In the genomic region with DNA sequence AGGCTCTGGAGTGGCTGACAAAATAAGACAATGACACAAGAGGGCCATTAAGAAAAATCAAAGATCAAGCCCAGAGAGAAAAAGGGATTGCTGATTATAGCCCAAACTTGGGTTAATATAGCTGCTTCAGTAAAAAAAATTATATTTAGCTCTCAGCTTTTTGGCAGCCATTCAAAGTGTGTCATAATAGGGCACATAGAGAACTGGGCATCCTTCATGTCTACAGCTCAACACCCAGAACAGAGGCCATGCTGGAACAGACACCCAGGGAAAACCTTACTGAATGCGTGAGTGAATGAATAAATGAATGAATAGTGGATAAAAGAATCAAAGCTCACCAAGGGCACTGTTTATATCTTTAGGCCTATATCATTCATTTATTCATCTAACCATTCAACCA, we compare ENCODE assay signal across 1 cellular context.
TF ChIP-seq lines count a peak whose summit lies in the region.

No MANE protein-coding gene starts in this region.

TF ChIP-seq in GM23338, 12 proteins besides CTCF, POLR2A, EP300 and RAD21 (continued from another document):
- TF ChIP-seq, protein P1, sequence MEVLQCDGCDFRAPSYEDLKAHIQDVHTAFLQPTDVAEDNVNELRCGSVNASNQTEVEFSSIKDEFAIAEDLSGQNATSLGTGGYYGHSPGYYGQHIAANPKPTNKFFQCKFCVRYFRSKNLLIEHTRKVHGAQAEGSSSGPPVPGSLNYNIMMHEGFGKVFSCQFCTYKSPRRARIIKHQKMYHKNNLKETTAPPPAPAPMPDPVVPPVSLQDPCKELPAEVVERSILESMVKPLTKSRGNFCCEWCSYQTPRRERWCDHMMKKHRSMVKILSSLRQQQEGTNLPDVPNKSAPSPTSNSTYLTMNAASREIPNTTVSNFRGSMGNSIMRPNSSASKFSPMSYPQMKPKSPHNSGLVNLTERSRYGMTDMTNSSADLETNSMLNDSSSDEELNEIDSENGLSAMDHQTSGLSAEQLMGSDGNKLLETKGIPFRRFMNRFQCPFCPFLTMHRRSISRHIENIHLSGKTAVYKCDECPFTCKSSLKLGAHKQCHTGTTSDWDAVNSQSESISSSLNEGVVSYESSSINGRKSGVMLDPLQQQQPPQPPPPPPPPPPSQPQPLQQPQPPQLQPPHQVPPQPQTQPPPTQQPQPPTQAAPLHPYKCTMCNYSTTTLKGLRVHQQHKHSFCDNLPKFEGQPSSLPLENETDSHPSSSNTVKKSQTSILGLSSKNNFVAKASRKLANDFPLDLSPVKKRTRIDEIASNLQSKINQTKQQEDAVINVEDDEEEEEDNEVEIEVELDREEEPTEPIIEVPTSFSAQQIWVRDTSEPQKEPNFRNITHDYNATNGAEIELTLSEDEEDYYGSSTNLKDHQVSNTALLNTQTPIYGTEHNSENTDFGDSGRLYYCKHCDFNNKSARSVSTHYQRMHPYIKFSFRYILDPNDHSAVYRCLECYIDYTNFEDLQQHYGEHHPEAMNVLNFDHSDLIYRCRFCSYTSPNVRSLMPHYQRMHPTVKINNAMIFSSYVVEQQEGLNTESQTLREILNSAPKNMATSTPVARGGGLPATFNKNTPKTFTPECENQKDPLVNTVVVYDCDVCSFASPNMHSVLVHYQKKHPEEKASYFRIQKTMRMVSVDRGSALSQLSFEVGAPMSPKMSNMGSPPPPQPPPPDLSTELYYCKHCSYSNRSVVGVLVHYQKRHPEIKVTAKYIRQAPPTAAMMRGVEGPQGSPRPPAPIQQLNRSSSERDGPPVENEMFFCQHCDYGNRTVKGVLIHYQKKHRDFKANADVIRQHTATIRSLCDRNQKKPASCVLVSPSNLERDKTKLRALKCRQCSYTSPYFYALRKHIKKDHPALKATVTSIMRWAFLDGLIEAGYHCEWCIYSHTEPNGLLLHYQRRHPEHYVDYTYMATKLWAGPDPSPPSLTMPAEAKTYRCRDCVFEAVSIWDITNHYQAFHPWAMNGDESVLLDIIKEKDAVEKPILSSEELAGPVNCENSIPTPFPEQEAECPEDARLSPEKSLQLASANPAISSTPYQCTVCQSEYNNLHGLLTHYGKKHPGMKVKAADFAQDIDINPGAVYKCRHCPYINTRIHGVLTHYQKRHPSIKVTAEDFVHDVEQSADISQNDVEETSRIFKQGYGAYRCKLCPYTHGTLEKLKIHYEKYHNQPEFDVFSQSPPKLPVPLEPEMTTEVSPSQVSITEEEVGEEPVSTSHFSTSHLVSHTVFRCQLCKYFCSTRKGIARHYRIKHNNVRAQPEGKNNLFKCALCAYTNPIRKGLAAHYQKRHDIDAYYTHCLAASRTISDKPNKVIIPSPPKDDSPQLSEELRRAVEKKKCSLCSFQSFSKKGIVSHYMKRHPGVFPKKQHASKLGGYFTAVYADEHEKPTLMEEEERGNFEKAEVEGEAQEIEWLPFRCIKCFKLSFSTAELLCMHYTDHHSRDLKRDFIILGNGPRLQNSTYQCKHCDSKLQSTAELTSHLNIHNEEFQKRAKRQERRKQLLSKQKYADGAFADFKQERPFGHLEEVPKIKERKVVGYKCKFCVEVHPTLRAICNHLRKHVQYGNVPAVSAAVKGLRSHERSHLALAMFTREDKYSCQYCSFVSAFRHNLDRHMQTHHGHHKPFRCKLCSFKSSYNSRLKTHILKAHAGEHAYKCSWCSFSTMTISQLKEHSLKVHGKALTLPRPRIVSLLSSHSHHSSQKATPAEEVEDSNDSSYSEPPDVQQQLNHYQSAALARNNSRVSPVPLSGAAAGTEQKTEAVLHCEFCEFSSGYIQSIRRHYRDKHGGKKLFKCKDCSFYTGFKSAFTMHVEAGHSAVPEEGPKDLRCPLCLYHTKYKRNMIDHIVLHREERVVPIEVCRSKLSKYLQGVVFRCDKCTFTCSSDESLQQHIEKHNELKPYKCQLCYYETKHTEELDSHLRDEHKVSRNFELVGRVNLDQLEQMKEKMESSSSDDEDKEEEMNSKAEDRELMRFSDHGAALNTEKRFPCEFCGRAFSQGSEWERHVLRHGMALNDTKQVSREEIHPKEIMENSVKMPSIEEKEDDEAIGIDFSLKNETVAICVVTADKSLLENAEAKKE (CRISPR knock-in tag; IDR thresholded peaks at IDR 0.05) = no peak
- TF ChIP-seq POLR2AphosphoS5 (IDR thresholded peaks at IDR 0.05; ENCODE audit: low read depth) (no peak), JUNB (IDR thresholded peaks at IDR 0.05; ENCODE audit: unreplicated experiment) (no peak), EZH2phosphoT487 (IDR thresholded peaks at IDR 0.05; ENCODE audit: unreplicated experiment) (no peak), NANOG (IDR thresholded peaks at IDR 0.05; ENCODE audit: borderline replicate concordance) (no peak)
- TF ChIP-seq, protein P2, sequence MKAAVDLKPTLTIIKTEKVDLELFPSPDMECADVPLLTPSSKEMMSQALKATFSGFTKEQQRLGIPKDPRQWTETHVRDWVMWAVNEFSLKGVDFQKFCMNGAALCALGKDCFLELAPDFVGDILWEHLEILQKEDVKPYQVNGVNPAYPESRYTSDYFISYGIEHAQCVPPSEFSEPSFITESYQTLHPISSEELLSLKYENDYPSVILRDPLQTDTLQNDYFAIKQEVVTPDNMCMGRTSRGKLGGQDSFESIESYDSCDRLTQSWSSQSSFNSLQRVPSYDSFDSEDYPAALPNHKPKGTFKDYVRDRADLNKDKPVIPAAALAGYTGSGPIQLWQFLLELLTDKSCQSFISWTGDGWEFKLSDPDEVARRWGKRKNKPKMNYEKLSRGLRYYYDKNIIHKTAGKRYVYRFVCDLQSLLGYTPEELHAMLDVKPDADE (IDR thresholded peaks at IDR 0.05) = no peak
- TF ChIP-seq, protein P3, sequence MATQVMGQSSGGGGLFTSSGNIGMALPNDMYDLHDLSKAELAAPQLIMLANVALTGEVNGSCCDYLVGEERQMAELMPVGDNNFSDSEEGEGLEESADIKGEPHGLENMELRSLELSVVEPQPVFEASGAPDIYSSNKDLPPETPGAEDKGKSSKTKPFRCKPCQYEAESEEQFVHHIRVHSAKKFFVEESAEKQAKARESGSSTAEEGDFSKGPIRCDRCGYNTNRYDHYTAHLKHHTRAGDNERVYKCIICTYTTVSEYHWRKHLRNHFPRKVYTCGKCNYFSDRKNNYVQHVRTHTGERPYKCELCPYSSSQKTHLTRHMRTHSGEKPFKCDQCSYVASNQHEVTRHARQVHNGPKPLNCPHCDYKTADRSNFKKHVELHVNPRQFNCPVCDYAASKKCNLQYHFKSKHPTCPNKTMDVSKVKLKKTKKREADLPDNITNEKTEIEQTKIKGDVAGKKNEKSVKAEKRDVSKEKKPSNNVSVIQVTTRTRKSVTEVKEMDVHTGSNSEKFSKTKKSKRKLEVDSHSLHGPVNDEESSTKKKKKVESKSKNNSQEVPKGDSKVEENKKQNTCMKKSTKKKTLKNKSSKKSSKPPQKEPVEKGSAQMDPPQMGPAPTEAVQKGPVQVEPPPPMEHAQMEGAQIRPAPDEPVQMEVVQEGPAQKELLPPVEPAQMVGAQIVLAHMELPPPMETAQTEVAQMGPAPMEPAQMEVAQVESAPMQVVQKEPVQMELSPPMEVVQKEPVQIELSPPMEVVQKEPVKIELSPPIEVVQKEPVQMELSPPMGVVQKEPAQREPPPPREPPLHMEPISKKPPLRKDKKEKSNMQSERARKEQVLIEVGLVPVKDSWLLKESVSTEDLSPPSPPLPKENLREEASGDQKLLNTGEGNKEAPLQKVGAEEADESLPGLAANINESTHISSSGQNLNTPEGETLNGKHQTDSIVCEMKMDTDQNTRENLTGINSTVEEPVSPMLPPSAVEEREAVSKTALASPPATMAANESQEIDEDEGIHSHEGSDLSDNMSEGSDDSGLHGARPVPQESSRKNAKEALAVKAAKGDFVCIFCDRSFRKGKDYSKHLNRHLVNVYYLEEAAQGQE (IDR thresholded peaks at IDR 0.05; ENCODE audit: unreplicated experiment) = no peak
